ENCODE assay signal across 23 cellular contexts in the genomic region with DNA sequence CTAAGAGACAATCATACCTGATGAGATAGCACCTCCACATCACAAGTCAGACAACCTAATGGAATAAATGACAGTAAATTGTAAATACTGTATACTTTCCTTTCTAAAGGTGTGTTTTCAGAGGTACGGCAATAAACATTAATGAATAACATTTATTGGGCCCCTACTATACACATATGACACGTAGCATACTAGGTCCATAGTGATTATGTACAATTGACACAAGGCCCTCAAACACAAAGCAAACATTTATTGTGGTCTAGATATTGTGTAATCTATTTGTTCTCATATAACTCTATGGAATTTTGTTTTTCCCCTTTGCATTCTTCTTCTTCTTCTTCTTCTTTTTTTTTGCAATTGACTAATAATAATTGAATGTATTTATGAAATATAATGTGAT.
DNase-seq lines count a peak whose midpoint lies in the region; ATAC-seq and TF ChIP-seq lines count a peak whose summit lies in the region.
"Had no signal": no experiment of that assay in that cellular context is flagged by ENCODE, and none has a peak within 500 bp of the region (broad histone marks: within the 10 kb centered on the region; RNA-seq: fewer than 3 reads in every experiment).

No MANE protein-coding gene starts in this region.

- no peaks in the 10 kb centered on the region for H3K9me3 ChIP-seq in CD4-positive, alpha-beta T cell (ENCODE audit: control insufficient read depth, low read length)
- H3K9me3 ChIP-seq in adipocyte (ENCODE audit: control insufficient read depth, low read length) (no peaks in the 10 kb centered on the region), mucosa of rectum (ENCODE audit: control insufficient read depth in 2 of 2, low read length in 2 of 2) (no peaks in the 10 kb centered on the region), osteoblast (ENCODE audit: low read depth, low read length) (no peaks in the 10 kb centered on the region)
- H3K9me3 ChIP-seq: BLaER1, heart left ventricle, thoracic aorta had no signal

- peak overlapping the region; percentile 73 for H3K27ac Mint-ChIP-seq in CD4-positive, alpha-beta T cell
- no peak overlapping the region for H3K27ac Mint-ChIP-seq in T-helper 2 cell treated with Interferon-gamma antibody and Interleukin-4, amounts not matched to agents 5 μg/mL and 100 μg/mL, for 36 hours
- H3K27ac Mint-ChIP-seq: IgD-negative memory B cell; T-helper 1 cell treated with Interleukin-12 subunit alpha and Interleukin-12 subunit beta and Interleukin-4 antibody, amounts not matched to agents 30 μg/mL and 1 μg/mL, for 36 hours had no signal

- no peak overlapping the region for H3K4me2 ChIP-seq in osteoblast (ENCODE audit: insufficient read depth, low read length)
- H3K4me2 ChIP-seq: BLaER1 had no signal

- H3K36me3 Mint-ChIP-seq in CD4-positive, alpha-beta T cell (ENCODE audit: low read depth) = peaks cover 63% of the 10 kb centered on the region
- peaks cover 12% of the 10 kb centered on the region for H3K36me3 Mint-ChIP-seq in T-helper 2 cell treated with Interferon-gamma antibody and Interleukin-4, amounts not matched to agents 5 μg/mL and 100 μg/mL, for 36 hours (ENCODE audit: low read depth)

- H3K4me3 Mint-ChIP-seq in CD4-positive, alpha-beta T cell = no peak overlapping the region
- H3K4me3 Mint-ChIP-seq in T-helper 2 cell treated with Interferon-gamma antibody and Interleukin-4, amounts not matched to agents 5 μg/mL and 100 μg/mL, for 36 hours = no peak overlapping the region
- H3K4me3 Mint-ChIP-seq: IgD-negative memory B cell; T-helper 1 cell treated with Interleukin-12 subunit alpha and Interleukin-12 subunit beta and Interleukin-4 antibody, amounts not matched to agents 30 μg/mL and 1 μg/mL, for 36 hours had no signal

- H3K9ac ChIP-seq in adipocyte (ENCODE audit: low read length) (no peak overlapping the region), mucosa of rectum (ENCODE audit: low read depth in 1 of 2, low read length in 2 of 2) (peak overlapping the region in 1 of 2 donors; percentile 44)
- H3K9ac ChIP-seq: BLaER1 had no signal

- H3K27ac ChIP-seq in CD4-positive, alpha-beta T cell (ENCODE audit: low read depth, low read length) = no peak overlapping the region
- H3K27ac ChIP-seq in mucosa of rectum (ENCODE audit: low read depth in 2 of 2, low read length in 2 of 2) (peak overlapping the region; percentile 81 to 85), osteoblast (ENCODE audit: low read depth, low read length) (no peak overlapping the region)
- H3K27ac ChIP-seq: BLaER1, heart left ventricle, thoracic aorta had no signal

- H3K27me3 ChIP-seq in CD4-positive, alpha-beta T cell (ENCODE audit: control insufficient read depth, insufficient read depth, low read length) = no peaks in the 10 kb centered on the region
- H3K27me3 ChIP-seq in adipocyte (replicated peaks; ENCODE audit: control insufficient read depth, insufficient read depth, low read length) (no peaks in the 10 kb centered on the region), mucosa of rectum (ENCODE audit: control insufficient read depth in 2 of 2, insufficient read depth in 2 of 2, low read length in 2 of 2) (no peaks in the 10 kb centered on the region), osteoblast (ENCODE audit: insufficient read depth, low read length) (no peaks in the 10 kb centered on the region)
- H3K27me3 ChIP-seq: BLaER1, heart left ventricle had no signal

- TF ChIP-seq CTCF in CD4-positive, alpha-beta T cell (IDR thresholded peaks at IDR 0.05) = no peak
- TF ChIP-seq CTCF in osteoblast (IDR thresholded peaks at IDR 0.05; ENCODE audit: extremely low read depth, low read depth, low read length) = no peak

- peaks cover 8% of the 10 kb centered on the region for H3K79me2 ChIP-seq in osteoblast (ENCODE audit: insufficient read depth, low read length)

- H3K9me3 Mint-ChIP-seq in CD4-positive, alpha-beta T cell = no peaks in the 10 kb centered on the region
- H3K9me3 Mint-ChIP-seq in T-helper 2 cell treated with Interferon-gamma antibody and Interleukin-4, amounts not matched to agents 5 μg/mL and 100 μg/mL, for 36 hours = no peaks in the 10 kb centered on the region
- H3K9me3 Mint-ChIP-seq: IgD-negative memory B cell; T-helper 1 cell treated with Interleukin-12 subunit alpha and Interleukin-12 subunit beta and Interleukin-4 antibody, amounts not matched to agents 30 μg/mL and 1 μg/mL, for 36 hours had no signal

- ATAC-seq in CD4-positive, alpha-beta T cell (ENCODE audit: poor library complexity) = no peak
- ATAC-seq in GM18511 (IDR thresholded peaks at IDR 0.05; ENCODE audit: unreplicated experiment) = no peak
- ATAC-seq: HCT116 had no signal

- no peaks in the 10 kb centered on the region for H3K4me1 ChIP-seq in adipocyte (ENCODE audit: control insufficient read depth, insufficient read depth, low read length)
- peaks cover 6 to 23% of the 10 kb centered on the region in 2 donors for H3K4me1 ChIP-seq in mucosa of rectum (ENCODE audit: control insufficient read depth in 2 of 2, insufficient read depth in 2 of 2, low read length in 2 of 2)
- H3K4me1 ChIP-seq in osteoblast (ENCODE audit: insufficient read depth, low read length) = peaks cover 4% of the 10 kb centered on the region
- H3K4me1 ChIP-seq: BLaER1 had no signal

- intact Hi-C loops in CD4-positive, alpha-beta T cell (cut with DNase I, micrococcal nuclease) = no loop called here

- POLR2A ChIA-PET in CD4-positive, alpha-beta T cell (lab: Charles Lee) = interaction anchor here (1.7 kb wide), 2 partner anchors 17 to 23 kb away, joined by 5 to 8 read pairs; no protein-coding TSS in a partner anchor

- CTCF ChIA-PET in CD4-positive, alpha-beta T cell (lab: Charles Lee) = interaction anchor here (0.6 to 1.2 kb wide), 5 partner anchors 9 to 427 kb away, joined by 3 read pairs; no protein-coding TSS in a partner anchor

- DNase-seq in CD4-positive, alpha-beta T cell = no peak
- DNase-seq in LoVo (ENCODE audit: low spot score) (peak; percentile 61), adipocyte (ENCODE audit: low read depth) (peak; percentile 13), osteoblast (ENCODE audit: insufficient read length, low spot score, missing footprints) (no peak)
- DNase-seq in T-helper 2 cell treated with Interferon-gamma antibody and Interleukin-4, amounts not matched to agents 5 μg/mL and 100 μg/mL, for 36 hours (ENCODE audit: low spot score) = no peak
- no peak for DNase-seq in activated CD4-positive, CD25-positive, alpha-beta regulatory T cell treated with anti-CD3 and anti-CD28 coated beads, Interleukin-2, amount 50 U/mL, for 72 hours
- DNase-seq: activated CD4-positive, alpha-beta T cell treated with anti-CD3 and anti-CD28 coated beads for 48 hours; activated naive CD4-positive, alpha-beta T cell treated with anti-CD3 and anti-CD28 coated beads, Interleukin-2, amount 50 U/mL, for 16 hours; effector CD8-positive, alpha-beta T cell; erythroblast; heart left ventricle; NCI-H1105; NCI-H524; right cardiac atrium; RPMI8226; stimulated activated naive CD4-positive, alpha-beta T cell treated with Interleukin-2 at 50 U/mL for 16 hours had no signal

- H3K36me3 ChIP-seq in adipocyte (ENCODE audit: control insufficient read depth, insufficient read depth, low read length, severe bottlenecking) (no peaks in the 10 kb centered on the region), mucosa of rectum (ENCODE audit: control insufficient read depth in 2 of 2, insufficient read depth in 2 of 2, low read length in 2 of 2) (no peaks in the 10 kb centered on the region), osteoblast (ENCODE audit: insufficient read depth, low read length) (no peaks in the 10 kb centered on the region)
- H3K36me3 ChIP-seq: BLaER1, heart left ventricle had no signal

- H2AFZ ChIP-seq in osteoblast (ENCODE audit: low read length) = no peak overlapping the region

- no peaks in the 10 kb centered on the region for H3K27me3 Mint-ChIP-seq in CD4-positive, alpha-beta T cell
- no peaks in the 10 kb centered on the region for H3K27me3 Mint-ChIP-seq in T-helper 2 cell treated with Interferon-gamma antibody and Interleukin-4, amounts not matched to agents 5 μg/mL and 100 μg/mL, for 36 hours (ENCODE audit: low read depth)

- H3K4me3 ChIP-seq in adipocyte (ENCODE audit: low read length) (no peak overlapping the region), mucosa of rectum (ENCODE audit: low read length in 2 of 2) (peak overlapping the region in 1 of 2 donors; percentile 29), osteoblast (ENCODE audit: insufficient read depth, low read length) (no peak overlapping the region)
- H3K4me3 ChIP-seq: BLaER1, heart left ventricle, thoracic aorta had no signal

- no peaks in the 10 kb centered on the region for H4K20me1 ChIP-seq in osteoblast (ENCODE audit: insufficient read depth, low read length)
- H4K20me1 ChIP-seq: BLaER1 had no signal

- peaks cover 72% of the 10 kb centered on the region for H3K4me1 Mint-ChIP-seq in CD4-positive, alpha-beta T cell (ENCODE audit: low read depth)
- H3K4me1 Mint-ChIP-seq in T-helper 2 cell treated with Interferon-gamma antibody and Interleukin-4, amounts not matched to agents 5 μg/mL and 100 μg/mL, for 36 hours (ENCODE audit: low read depth) = peaks cover 25% of the 10 kb centered on the region

Comparison
In these comparisons a context has a peak if more than half of its experiments do, and no peak if none do; other contexts are left out.
1. DNase-seq: peak in LoVo (single experiment) and adipocyte (single experiment); none in CD4-positive, alpha-beta T cell (0 of 10), T-helper 2 cell treated with Interferon-gamma antibody and Interleukin-4, amounts not matched to agents 5 μg/mL and 100 μg/mL, for 36 hours (single experiment), osteoblast (single experiment) and activated CD4-positive, CD25-positive, alpha-beta regulatory T cell treated with anti-CD3 and anti-CD28 coated beads, Interleukin-2, amount 50 U/mL, for 72 hours (single experiment).
2. H3K27ac ChIP-seq: peak in mucosa of rectum (2 of 2); none in CD4-positive, alpha-beta T cell (single experiment) and osteoblast (single experiment).